Comparison of ENCODE assay signal across 1 cellular context in the genomic region with DNA sequence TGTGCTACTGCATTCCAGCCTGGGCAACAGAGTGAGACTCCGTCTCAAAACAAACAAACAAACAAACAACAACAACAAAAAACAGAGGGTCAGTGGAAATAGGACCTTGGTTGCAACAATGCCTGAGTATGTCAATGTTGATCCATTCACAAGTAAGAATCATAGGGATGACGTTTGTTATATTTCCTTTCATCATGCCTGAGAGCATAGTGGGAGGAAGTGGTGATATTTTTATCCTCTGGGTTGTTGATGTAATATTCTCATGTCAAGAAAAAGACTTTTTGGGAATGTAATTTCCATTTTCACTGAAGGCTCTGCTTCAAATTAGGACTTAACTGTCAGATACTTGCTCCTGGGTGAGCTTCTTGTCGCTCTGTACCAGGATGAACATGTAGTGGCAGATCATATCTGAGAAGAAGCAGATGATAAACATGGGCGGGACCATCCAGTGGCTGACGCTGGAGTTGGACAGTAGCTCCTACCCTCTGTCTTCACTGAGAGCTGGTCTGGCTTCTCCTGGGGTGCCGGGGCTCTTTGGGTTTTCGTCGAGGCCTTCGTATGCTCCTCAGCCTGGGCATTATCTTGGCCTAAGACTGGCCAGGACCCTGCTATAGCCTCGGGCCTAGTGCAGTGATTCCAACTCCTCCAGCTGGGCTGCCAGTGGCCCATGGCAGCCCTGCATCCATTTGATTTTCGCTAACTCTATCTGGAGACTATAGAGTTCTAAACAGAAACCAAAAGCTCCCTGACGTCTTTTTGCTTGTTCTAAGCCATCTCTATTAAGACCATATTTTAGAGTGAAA.
TF ChIP-seq lines count a peak whose summit lies in the region.

No MANE protein-coding gene starts in this region.

TF ChIP-seq in liver, 16 proteins besides CTCF, POLR2A, EP300 and RAD21 (continued from another document):
- TF ChIP-seq GABPA (IDR thresholded peaks at IDR 0.05 in 1 of 2, conservative IDR thresholded peaks at IDR 0.05 in 1 of 2) = no peak
